Comparison of ENCODE assay signal across 1 cellular context in the genomic region with DNA sequence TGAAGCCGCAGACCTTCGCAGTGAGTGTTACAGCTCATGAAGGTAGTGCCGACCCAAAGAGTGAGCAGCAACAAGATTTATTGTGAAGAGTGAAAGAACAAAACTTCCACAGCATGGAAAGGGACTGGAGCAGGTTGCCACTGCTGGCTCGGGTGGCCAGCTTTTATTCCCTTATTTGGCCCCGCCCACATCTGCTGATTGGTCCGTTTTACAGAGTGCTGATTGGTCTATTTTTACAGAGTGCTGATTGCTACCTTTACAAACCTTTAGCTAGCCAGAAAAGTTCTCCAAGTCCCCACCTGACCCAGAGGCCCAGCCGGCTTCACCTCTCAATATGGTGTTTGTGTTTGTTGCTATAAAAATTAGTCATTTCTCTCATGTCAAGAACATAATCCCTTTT.
TF ChIP-seq lines count a peak whose summit lies in the region.

No MANE protein-coding gene starts in this region.

TF ChIP-seq in HepG2, 621 proteins besides CTCF, POLR2A, EP300 and RAD21:
- no peak for TF ChIP-seq EEA1 (CRISPR knock-in tag; IDR thresholded peaks at IDR 0.05; ENCODE audit: borderline replicate concordance)
- peak; percentile 29; the same call in 1 of the 2 replicates for TF ChIP-seq NFYB (CRISPR knock-in tag; IDR thresholded peaks at IDR 0.05)
